Comparison of ENCODE assay signal across 17 cellular contexts in genomic region chr14:79764288-79764687, GRCh38.
"Had no signal": no experiment of that assay in that cellular context is flagged by ENCODE, and none has a peak within 500 bp of the region (broad histone marks: within the 10 kb centered on the region; RNA-seq: fewer than 3 reads in every experiment).

No MANE protein-coding gene starts in this region.

- H3K36me3 Mint-ChIP-seq: naive B cell had no signal

- H3K27me3 ChIP-seq: sigmoid colon, suprapubic skin had no signal

- H3K27me3 Mint-ChIP-seq: activated naive CD4-positive, alpha-beta T cell treated with anti-CD3 and anti-CD28 coated beads, Interleukin-2, amount 50 U/mL, for 24 hours; brain; central memory CD8-positive, alpha-beta T cell; dendritic cell treated with granulocyte-macrophage colony-stimulating factor and Interleukin-4, amounts not matched to agents 40 ng/mL and 50 ng/mL, for 4 days; effector memory CD8-positive, alpha-beta T cell; naive B cell; type B pancreatic cell had no signal

- H3K9me3 ChIP-seq: lower lobe of right lung, psoas muscle, sigmoid colon, suprapubic skin had no signal

- H3K36me3 ChIP-seq: lower lobe of right lung, sigmoid colon, suprapubic skin had no signal

- DNase-seq: amniotic stem cell; effector memory CD8-positive, alpha-beta T cell; erythroblast; hypothalamus; lower lobe of right lung; naive B cell; psoas muscle; sigmoid colon; stimulated activated CD4-positive, alpha-beta T cell treated with anti-CD3 and anti-CD28 coated beads, Interleukin-12 subunit alpha, Interleukin-12 subunit beta, amount 100 ng/mL, for 4 hours; stimulated activated naive CD8-positive, alpha-beta T cell treated with anti-CD3 and anti-CD28 coated beads, Interleukin-15, Interleukin-2, amounts not matched to agents 100 U/mL and 50 U/mL, for 24 hours had no signal

- H3K27ac ChIP-seq: lower lobe of right lung, psoas muscle, sigmoid colon, suprapubic skin had no signal

- H3K9me3 Mint-ChIP-seq: activated naive CD4-positive, alpha-beta T cell treated with anti-CD3 and anti-CD28 coated beads, Interleukin-2, amount 50 U/mL, for 24 hours had no signal

- H3K4me1 Mint-ChIP-seq: activated naive CD4-positive, alpha-beta T cell treated with anti-CD3 and anti-CD28 coated beads, Interleukin-2, amount 50 U/mL, for 24 hours; central memory CD8-positive, alpha-beta T cell; naive B cell had no signal

- H3K4me3 ChIP-seq: lower lobe of right lung, psoas muscle, sigmoid colon, suprapubic skin had no signal

- H3K4me1 ChIP-seq: lower lobe of right lung, psoas muscle, sigmoid colon, suprapubic skin had no signal

- ATAC-seq: effector memory CD8-positive, alpha-beta T cell; psoas muscle; stimulated activated naive CD8-positive, alpha-beta T cell treated with anti-CD3 and anti-CD28 coated beads, Interleukin-15, Interleukin-2, amounts not matched to agents 100 U/mL and 50 U/mL, for 24 hours had no signal

- H3K4me3 Mint-ChIP-seq: activated naive CD4-positive, alpha-beta T cell treated with anti-CD3 and anti-CD28 coated beads, Interleukin-2, amount 50 U/mL, for 24 hours; brain; central memory CD8-positive, alpha-beta T cell; dendritic cell treated with granulocyte-macrophage colony-stimulating factor and Interleukin-4, amounts not matched to agents 40 ng/mL and 50 ng/mL, for 4 days; effector memory CD8-positive, alpha-beta T cell; naive B cell; type B pancreatic cell had no signal

- H3K27ac Mint-ChIP-seq: activated naive CD4-positive, alpha-beta T cell treated with anti-CD3 and anti-CD28 coated beads, Interleukin-2, amount 50 U/mL, for 24 hours; activated T-helper 2 cell treated with anti-CD3 and anti-CD28 coated beads, Interferon-gamma antibody, Interleukin-2, Interleukin-4, amounts not matched to agents 10 μg/mL and 5 μg/mL and 100 μg/mL, durations not matched to agents 14 hours and 24 hours and 36 hours; brain; dendritic cell treated with granulocyte-macrophage colony-stimulating factor and Interleukin-4, amounts not matched to agents 40 ng/mL and 50 ng/mL, for 4 days; effector memory CD8-positive, alpha-beta T cell; naive B cell; type B pancreatic cell had no signal
